In genomic region chr19:10403137-10404021, GRCh38 we compare ENCODE assay signal across 1 cellular context.
TF ChIP-seq lines count a peak whose summit lies in the region.

Gene CDC37, minus strand, starts transcription at chr19:10403542. Its CDS starts 63 bp downstream, at chr19:10403479.

TF ChIP-seq in GM23338, 12 proteins besides CTCF, POLR2A, EP300 and RAD21 (continued from another document):
- TF ChIP-seq ZNF462 (CRISPR knock-in tag; IDR thresholded peaks at IDR 0.05) (no peak), POLR2AphosphoS5 (IDR thresholded peaks at IDR 0.05; ENCODE audit: low read depth) (peak; percentile 97), NANOG (IDR thresholded peaks at IDR 0.05; ENCODE audit: borderline replicate concordance) (no peak), EZH2 (IDR thresholded peaks at IDR 0.05; ENCODE audit: low read depth, unreplicated experiment) (no peak), ZNF114 (CRISPR knock-in tag; IDR thresholded peaks at IDR 0.05) (no peak), CREB1 (CRISPR knock-in tag; IDR thresholded peaks at IDR 0.05; ENCODE audit: low read depth) (peak; percentile 99), EZH2phosphoT487 (IDR thresholded peaks at IDR 0.05; ENCODE audit: unreplicated experiment) (no peak)
